Comparison of ENCODE assay signal across 7 cellular contexts in genomic region chr5:56910123-56910951, GRCh38. TPM values are rescaled to one million over a fixed set of nuclear protein-coding genes. Genes with fewer than 3 reads are reported as not detected.
DNase-seq lines count a peak whose midpoint lies in the region; FAIRE-seq and TF ChIP-seq lines count a peak whose summit lies in the region.

No MANE protein-coding gene starts in this region.

- H3K27me3 ChIP-seq in GM23248 (replicated peaks; ENCODE audit: insufficient read depth) (0 out of 2 replicates have a peak, but pooled peaks cover 6% of the 10 kb centered on the region), mesenchymal stem cell (ENCODE audit: control insufficient read depth in 1 of 2, insufficient read depth in 1 of 2, low read length in 2 of 2) (no peaks in the 10 kb centered on the region)

- H3K9me3 Mint-ChIP-seq in T-helper 1 cell treated with Interleukin-12 subunit alpha and Interleukin-12 subunit beta and Interleukin-4 antibody, amounts not matched to agents 30 μg/mL and 1 μg/mL, for 36 hours = peaks cover 4% of the 10 kb centered on the region
- H3K9me3 Mint-ChIP-seq in stimulated activated naive CD8-positive, alpha-beta T cell treated with anti-CD3 and anti-CD28 coated beads, Interleukin-15, Interleukin-2, amounts not matched to agents 100 ng/mL and 50 ng/mL, for 24 hours = no peaks in the 10 kb centered on the region

- FAIRE-seq in GM12892 (lab: Jason Lieb, UNC) = peak; percentile 56

- H3K4me1 ChIP-seq in GM23248 (ENCODE audit: insufficient read depth) (peaks cover 5% of the 10 kb centered on the region; the same call in 1 of the 2 replicates), mesenchymal stem cell (ENCODE audit: control insufficient read depth, insufficient read depth, low read depth, low read length) (peaks cover 3% of the 10 kb centered on the region)

- no peak overlapping the region for H4K91ac ChIP-seq in mesenchymal stem cell (ENCODE audit: low read length)

- H3K36me3 ChIP-seq in GM23248 (ENCODE audit: low read depth) = no peaks in the 10 kb centered on the region
- no peaks in the 10 kb centered on the region for H3K36me3 ChIP-seq in mesenchymal stem cell (ENCODE audit: control insufficient read depth in 1 of 2, insufficient read depth in 2 of 2, low read depth in 1 of 2, low read length in 2 of 2)

- TF ChIP-seq POLR2A in GM12892 (IDR thresholded peaks at IDR 0.05; ENCODE audit: low read depth, low read length) = no peak; the same call in 1 of the 2 replicates

- H2AFZ ChIP-seq in GM23248 (peak overlapping the region; percentile 97), mesenchymal stem cell (ENCODE audit: low read depth, low read length) (peak overlapping the region; percentile 36)

- H3K14ac ChIP-seq in mesenchymal stem cell (ENCODE audit: low read length in 2 of 2) = peak overlapping the region in 1 of 2 experiments; percentile 82

- no peaks in the 10 kb centered on the region for H3K79me1 ChIP-seq in mesenchymal stem cell (replicated peaks; ENCODE audit: low read length, poor library complexity, severe bottlenecking)

- peak overlapping the region; percentile 64 to 94 for H3K4ac ChIP-seq in mesenchymal stem cell (ENCODE audit: low read depth in 1 of 2, low read length in 2 of 2)

- 7 to 8% methylated on average over 32 of the region's 32 CpGs for WGBS in GM23248 (ENCODE audit: low coverage in 1 of 2, low lambda C conversion rate in 2 of 2, missing lambda C conversion rate in 2 of 2), 2 experiments
- 24% methylated on average over 31 of the region's 32 CpGs for WGBS in mesenchymal stem cell

- H3K27ac ChIP-seq in GM23248 (peak overlapping the region; percentile 95), mesenchymal stem cell (ENCODE audit: low read length, poor library complexity, severe bottlenecking) (peak overlapping the region; percentile 88)

- no peaks in the 10 kb centered on the region for H4K20me1 ChIP-seq in GM23248 (ENCODE audit: insufficient read depth)

- peaks cover 5% of the 10 kb centered on the region for H3K36me3 Mint-ChIP-seq in T-helper 1 cell treated with Interleukin-12 subunit alpha and Interleukin-12 subunit beta and Interleukin-4 antibody, amounts not matched to agents 30 μg/mL and 1 μg/mL, for 36 hours (ENCODE audit: low read depth)
- no peaks in the 10 kb centered on the region for H3K36me3 Mint-ChIP-seq in stimulated activated naive CD8-positive, alpha-beta T cell treated with anti-CD3 and anti-CD28 coated beads, Interleukin-15, Interleukin-2, amounts not matched to agents 100 ng/mL and 50 ng/mL, for 24 hours (ENCODE audit: low read depth)

- peak overlapping the region; percentile 44 for H2BK15ac ChIP-seq in mesenchymal stem cell (ENCODE audit: low read depth, poor library complexity, severe bottlenecking)

- peak overlapping the region; percentile 73 for H3K27ac Mint-ChIP-seq in T-helper 1 cell treated with Interleukin-12 subunit alpha and Interleukin-12 subunit beta and Interleukin-4 antibody, amounts not matched to agents 30 μg/mL and 1 μg/mL, for 36 hours
- peak overlapping the region; percentile 92 for H3K27ac Mint-ChIP-seq in stimulated activated naive CD8-positive, alpha-beta T cell treated with anti-CD3 and anti-CD28 coated beads, Interleukin-15, Interleukin-2, amounts not matched to agents 100 ng/mL and 50 ng/mL, for 24 hours

- H2AK5ac ChIP-seq in mesenchymal stem cell (ENCODE audit: low read length, severe bottlenecking) = no peak overlapping the region

- H3K9ac ChIP-seq in GM23248 = peak overlapping the region; percentile 95
- H3K9ac ChIP-seq in mesenchymal stem cell (ENCODE audit: low read length) = peak overlapping the region; percentile 97

- H2BK120ac ChIP-seq in mesenchymal stem cell (ENCODE audit: low read depth, low read length) = peak overlapping the region; percentile 67

- in situ Hi-C loops in GM23248 (cut with MboI) = loop anchor here (25.0 kb wide), 1 partner anchor 1552 kb away; the partner anchor contains the start of gene PLK2

- no peak overlapping the region for H3K23ac ChIP-seq in mesenchymal stem cell (ENCODE audit: low read length in 2 of 2)

- H3K18ac ChIP-seq in mesenchymal stem cell (ENCODE audit: low read depth in 1 of 2, low read length in 2 of 2) = peak overlapping the region; percentile 83 to 85

- H3K79me2 ChIP-seq in GM23248 (ENCODE audit: insufficient read depth) = no peaks in the 10 kb centered on the region

- peaks cover 20% of the 10 kb centered on the region for H3K4me1 Mint-ChIP-seq in T-helper 1 cell treated with Interleukin-12 subunit alpha and Interleukin-12 subunit beta and Interleukin-4 antibody, amounts not matched to agents 30 μg/mL and 1 μg/mL, for 36 hours (ENCODE audit: low read depth)
- H3K4me1 Mint-ChIP-seq in stimulated activated naive CD8-positive, alpha-beta T cell treated with anti-CD3 and anti-CD28 coated beads, Interleukin-15, Interleukin-2, amounts not matched to agents 100 ng/mL and 50 ng/mL, for 24 hours (ENCODE audit: low read depth) = peaks cover 22% of the 10 kb centered on the region

- H3K9me2 ChIP-seq in GM23248 (ENCODE audit: insufficient read depth) = no peaks in the 10 kb centered on the region

- H3F3A ChIP-seq in GM23248 (ENCODE audit: insufficient read depth) = peaks cover 23% of the 10 kb centered on the region

- no peak overlapping the region for H2BK5ac ChIP-seq in mesenchymal stem cell (ENCODE audit: low read depth, low read length, poor library complexity, severe bottlenecking)

- H3K4me2 ChIP-seq in GM23248 (ENCODE audit: unreplicated experiment) (peak overlapping the region; percentile 86), mesenchymal stem cell (ENCODE audit: low read length, poor library complexity, severe bottlenecking) (peak overlapping the region; percentile 72)

- peak overlapping the region in 1 of 2 experiments; percentile 34 for H2BK12ac ChIP-seq in mesenchymal stem cell (ENCODE audit: low read length in 2 of 2)

- H3K4me3 Mint-ChIP-seq in T-helper 1 cell treated with Interleukin-12 subunit alpha and Interleukin-12 subunit beta and Interleukin-4 antibody, amounts not matched to agents 30 μg/mL and 1 μg/mL, for 36 hours = peak overlapping the region; percentile 87
- peak overlapping the region; percentile 92 for H3K4me3 Mint-ChIP-seq in stimulated activated naive CD8-positive, alpha-beta T cell treated with anti-CD3 and anti-CD28 coated beads, Interleukin-15, Interleukin-2, amounts not matched to agents 100 ng/mL and 50 ng/mL, for 24 hours

- DNase-seq in GM12892 (ENCODE audit: insufficient read length) = peak; percentile 13
- peak; percentile 81 for DNase-seq in GM23248
- DNase-seq in Jurkat, Clone E6-1 (ENCODE audit: low read depth, low spot score) = no peak
- DNase-seq in dermis microvascular lymphatic vessel endothelial cell (ENCODE audit: low read depth in 2 of 2) = peak; percentile 40 to 74
- DNase-seq in mesenchymal stem cell = no peak

- peaks cover 21% of the 10 kb centered on the region for H3K27me3 Mint-ChIP-seq in T-helper 1 cell treated with Interleukin-12 subunit alpha and Interleukin-12 subunit beta and Interleukin-4 antibody, amounts not matched to agents 30 μg/mL and 1 μg/mL, for 36 hours (ENCODE audit: low read depth)
- H3K27me3 Mint-ChIP-seq in stimulated activated naive CD8-positive, alpha-beta T cell treated with anti-CD3 and anti-CD28 coated beads, Interleukin-15, Interleukin-2, amounts not matched to agents 100 ng/mL and 50 ng/mL, for 24 hours = no peaks in the 10 kb centered on the region

- peak overlapping the region; percentile 81 for H4K8ac ChIP-seq in mesenchymal stem cell (ENCODE audit: low read length)

- H3K4me3 ChIP-seq in GM23248 (peak overlapping the region; percentile 85), mesenchymal stem cell (ENCODE audit: insufficient read depth in 1 of 2, low read depth in 1 of 2, low read length in 2 of 2) (peak overlapping the region; percentile 50 to 87)
- peak overlapping the region; percentile 82 for H3K4me3 ChIP-seq in Jurkat, Clone E6-1 (ENCODE audit: low read length)

- H3K9me3 ChIP-seq in GM23248 (ENCODE audit: low read depth) = no peaks in the 10 kb centered on the region
- no peaks in the 10 kb centered on the region for H3K9me3 ChIP-seq in mesenchymal stem cell (ENCODE audit: control insufficient read depth, low read length)

RNA-seq across cellular contexts. Expression of gene SETD9, which starts 0.9 kb away (rescaled TPM):
- polyA plus RNA-seq in GM12892 (2012; ENCODE audit: missing spikeins) = 6.3 TPM
- 18.5 and 22.5 TPM in 2 replicates for total RNA-seq in GM23248 (2014; rRNA removed; shearing (Covaris generic))
- polyA plus RNA-seq in GM23248 (2016; fragmentation: Nextera tagmentation; extraction: Ambion mirVana) = 13.8 and 15.4 TPM in 2 replicates
- polyA plus RNA-seq in Jurkat, Clone E6-1 (2012; ENCODE audit: insufficient read depth, insufficient read length) = 7.4 TPM
- total RNA-seq in dermis microvascular lymphatic vessel endothelial cell = 13.0 and 13.3 TPM in 2 replicates
- 4.5 TPM for polyA plus RNA-seq in mesenchymal stem cell (2013, experiment 1 of 2)
- polyA plus RNA-seq in mesenchymal stem cell (2013, experiment 2 of 2) = 4.5 TPM

RNA-seq across cellular contexts. Expression of gene MIER3, which starts 41.6 kb away (rescaled TPM):
- 4.3 TPM for polyA plus RNA-seq in GM12892 (2012; ENCODE audit: missing spikeins)
- 13.3 and 20.0 TPM in 2 replicates for total RNA-seq in GM23248 (2014; rRNA removed; shearing (Covaris generic))
- polyA plus RNA-seq in GM23248 (2016; fragmentation: Nextera tagmentation; extraction: Ambion mirVana) = 5.3 and 5.8 TPM in 2 replicates
- polyA plus RNA-seq in Jurkat, Clone E6-1 (2012; ENCODE audit: insufficient read depth, insufficient read length) = 15.1 TPM
- 10.8 and 13.7 TPM in 2 replicates for total RNA-seq in dermis microvascular lymphatic vessel endothelial cell
- 8.2 TPM for polyA plus RNA-seq in mesenchymal stem cell (2013, experiment 1 of 2)
- 10.0 TPM for polyA plus RNA-seq in mesenchymal stem cell (2013, experiment 2 of 2)

Comparison
In these comparisons a context has a peak if more than half of its experiments do, and no peak if none do; other contexts are left out.
1. DNase-seq: peak in GM12892 (single experiment), GM23248 (single experiment) and dermis microvascular lymphatic vessel endothelial cell (2 of 2); none in Jurkat, Clone E6-1 (single experiment) and mesenchymal stem cell (single experiment).
2. Peak in every context shown above with its lines, with median percentiles within 50 percentile points of each other: H3K4me3 ChIP-seq.